Comparison of ENCODE assay signal across 24 cellular contexts in the genomic region with DNA sequence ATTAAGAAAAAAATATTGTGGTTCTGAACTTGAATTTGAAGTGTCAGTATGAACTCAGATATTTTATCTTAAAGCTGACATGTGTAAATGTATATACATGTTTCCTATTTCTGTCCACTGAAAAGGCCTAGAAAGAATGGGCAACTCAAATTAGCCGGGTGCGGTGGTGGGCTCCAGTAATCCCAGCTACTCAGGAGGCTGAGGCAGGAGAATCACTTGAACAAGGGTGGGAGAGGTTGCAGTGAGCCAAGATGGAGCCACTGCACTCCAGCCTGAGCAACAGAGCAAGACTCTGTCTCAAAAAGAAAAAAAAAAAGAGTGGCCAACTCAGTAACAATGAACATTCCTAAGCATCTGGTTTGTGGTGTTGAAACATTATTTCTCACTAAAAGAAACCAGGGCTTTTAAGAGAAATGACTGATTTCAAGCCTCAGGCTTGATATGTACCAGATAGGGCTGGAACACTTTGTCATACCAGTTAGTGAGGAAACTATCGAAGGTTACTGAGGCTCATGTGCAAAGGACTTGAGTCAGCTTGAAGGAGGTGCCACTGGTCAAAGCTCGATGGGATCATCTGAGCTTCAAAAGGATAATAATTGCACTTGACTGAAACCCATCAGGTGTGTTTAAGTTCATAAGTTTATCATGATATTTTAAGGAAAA. TPM values are rescaled to one million over a fixed set of nuclear protein-coding genes. Genes with fewer than 3 reads are reported as not detected.
DNase-seq lines count a peak whose midpoint lies in the region; ATAC-seq and TF ChIP-seq lines count a peak whose summit lies in the region.
"Had no signal": no experiment of that assay in that cellular context is flagged by ENCODE, and none has a peak within 500 bp of the region (broad histone marks: within the 10 kb centered on the region; RNA-seq: fewer than 3 reads in every experiment).

No MANE protein-coding gene starts in this region.

- intact Hi-C loops in naive thymus-derived CD4-positive, alpha-beta T cell (cut with micrococcal nuclease), result loop anchor here in 1 of 2 donors (5.0 kb wide), 2 partner anchors 253 to 498 kb away; no protein-coding TSS in a partner anchor

- peak; percentile 78 for ATAC-seq in activated naive CD8-positive, alpha-beta T cell treated with anti-CD3 and anti-CD28 coated beads, Interleukin-2, amount 50 U/mL, for 24 hours
- ATAC-seq in HG02763 (IDR thresholded peaks at IDR 0.05; ENCODE audit: unreplicated experiment), result no peak
- ATAC-seq in naive thymus-derived CD4-positive, alpha-beta T cell, result no peak
- no peak for ATAC-seq in HG03159 (IDR thresholded peaks at IDR 0.05; ENCODE audit: unreplicated experiment)
- ATAC-seq: gastroesophageal sphincter, left lobe of liver, Panc1, right cardiac atrium had no signal

- 75% methylated on average over 4 of the region's 4 CpGs for WGBS in hepatocyte (ENCODE audit: low lambda C conversion rate, missing lambda C conversion rate)
- WGBS in tibial nerve, 2 donors, result 94 to 95% methylated on average over 4 of the region's 4 CpGs

- peaks cover 14% of the 10 kb centered on the region for H3K36me3 Mint-ChIP-seq in activated naive CD8-positive, alpha-beta T cell treated with anti-CD3 and anti-CD28 coated beads, Interleukin-2, amount 50 U/mL, for 24 hours (ENCODE audit: low read depth)
- peaks cover 0 to 27% (median 15%) of the 10 kb centered on the region in 5 donors for H3K36me3 Mint-ChIP-seq in naive thymus-derived CD4-positive, alpha-beta T cell

- H3K36me3 ChIP-seq in hepatocyte (replicated peaks; ENCODE audit: insufficient read depth, low read depth), result no peaks in the 10 kb centered on the region
- H3K36me3 ChIP-seq in naive thymus-derived CD4-positive, alpha-beta T cell (ENCODE audit: control insufficient read depth in 2 of 3, insufficient read depth in 3 of 3, low read length in 3 of 3), result no peaks in the 10 kb centered on the region
- no peaks in the 10 kb centered on the region for H3K36me3 ChIP-seq in tibial nerve
- H3K36me3 ChIP-seq: gastroesophageal sphincter had no signal

- peaks cover 85% of the 10 kb centered on the region for H3K4me1 Mint-ChIP-seq in activated naive CD8-positive, alpha-beta T cell treated with anti-CD3 and anti-CD28 coated beads, Interleukin-2, amount 50 U/mL, for 24 hours
- peaks cover 9 to 67% (median 58%) of the 10 kb centered on the region in 7 donors for H3K4me1 Mint-ChIP-seq in naive thymus-derived CD4-positive, alpha-beta T cell

- TF ChIP-seq CTCF in hepatocyte (IDR thresholded peaks at IDR 0.05; ENCODE audit: poor library complexity) (no peak), tibial nerve (IDR thresholded peaks at IDR 0.05) (no peak)

- peaks cover 6% of the 10 kb centered on the region for H3K4me1 ChIP-seq in hepatocyte (ENCODE audit: insufficient read depth)
- peaks cover 7 to 22% of the 10 kb centered on the region in 2 donors for H3K4me1 ChIP-seq in naive thymus-derived CD4-positive, alpha-beta T cell (ENCODE audit: control insufficient read depth in 2 of 2, insufficient read depth in 2 of 2, low read length in 2 of 2)
- H3K4me1 ChIP-seq in tibial nerve, result no peaks in the 10 kb centered on the region
- H3K4me1 ChIP-seq: gastroesophageal sphincter had no signal

- no peaks in the 10 kb centered on the region for H3K9me3 Mint-ChIP-seq in activated naive CD8-positive, alpha-beta T cell treated with anti-CD3 and anti-CD28 coated beads, Interleukin-2, amount 50 U/mL, for 24 hours
- H3K9me3 Mint-ChIP-seq in naive thymus-derived CD4-positive, alpha-beta T cell, result peaks cover 0 to 3% (median 0%) of the 10 kb centered on the region in 11 donors

- DNase-seq in stimulated activated CD4-positive, alpha-beta T cell treated with anti-CD3 and anti-CD28 coated beads, Interleukin-4, amount 100 ng/mL, for 24 hours, result peak; percentile 19
- no peak for DNase-seq in stimulated activated CD4-positive, alpha-beta T cell treated with anti-CD3 and anti-CD28 coated beads, Interleukin-4, amount 100 ng/mL, for 4 hours
- DNase-seq in activated naive CD8-positive, alpha-beta T cell treated with anti-CD3 and anti-CD28 coated beads, Interleukin-2, amount 50 U/mL, for 24 hours, result no peak
- DNase-seq in hepatocyte (ENCODE audit: low spot score), result peak; percentile 27
- no peak for DNase-seq in naive thymus-derived CD4-positive, alpha-beta T cell
- no peak for DNase-seq in tibial nerve (ENCODE audit: low spot score in 2 of 2)
- DNase-seq: activated CD4-positive, alpha-beta T cell treated with anti-CD3 and anti-CD28 coated beads for 1 hour; anterior cingulate cortex; COR-L47; EL; H7; IMR-90; MM.1S; NCI-H1694 treated with DMSO at 0.1 percent for 48 hours; occipital lobe; right cardiac atrium; T1000 had no signal

- TF ChIP-seq POLR2A in tibial nerve (IDR thresholded peaks at IDR 0.05), result no peak

- POLR2A ChIA-PET in naive thymus-derived CD4-positive, alpha-beta T cell (lab: Charles Lee), result no interaction called here

- H3K27ac ChIP-seq in hepatocyte (peak overlapping the region; percentile 66), tibial nerve (no peak overlapping the region)
- H3K27ac ChIP-seq in naive thymus-derived CD4-positive, alpha-beta T cell (ENCODE audit: low read depth, low read length), result no peak overlapping the region
- H3K27ac ChIP-seq: coronary artery, gastroesophageal sphincter, SK-N-MC had no signal

- no peak overlapping the region for H3K4me3 Mint-ChIP-seq in activated naive CD8-positive, alpha-beta T cell treated with anti-CD3 and anti-CD28 coated beads, Interleukin-2, amount 50 U/mL, for 24 hours
- peak overlapping the region in 1 of 10 donors; percentile 37 for H3K4me3 Mint-ChIP-seq in naive thymus-derived CD4-positive, alpha-beta T cell

- H3K9me3 ChIP-seq in hepatocyte (ENCODE audit: low read depth) (no peaks in the 10 kb centered on the region), tibial nerve (no peaks in the 10 kb centered on the region)
- no peaks in the 10 kb centered on the region for H3K9me3 ChIP-seq in naive thymus-derived CD4-positive, alpha-beta T cell (ENCODE audit: control insufficient read depth in 2 of 3, low read length in 3 of 3)
- H3K9me3 ChIP-seq: gastroesophageal sphincter had no signal

- H3K9me2 ChIP-seq in hepatocyte (replicated peaks; ENCODE audit: insufficient read depth), result no peaks in the 10 kb centered on the region

- H3K79me2 ChIP-seq in hepatocyte, result no peaks in the 10 kb centered on the region

- peak overlapping the region; percentile 80 for H3K27ac Mint-ChIP-seq in activated naive CD8-positive, alpha-beta T cell treated with anti-CD3 and anti-CD28 coated beads, Interleukin-2, amount 50 U/mL, for 24 hours
- peak overlapping the region in 3 of 9 donors; percentile 1 to 83 (median 12) for H3K27ac Mint-ChIP-seq in naive thymus-derived CD4-positive, alpha-beta T cell

- H4K20me1 ChIP-seq in hepatocyte (ENCODE audit: insufficient read depth, poor library complexity, severe bottlenecking), result no peaks in the 10 kb centered on the region

- H3K27me3 ChIP-seq in hepatocyte, result no peaks in the 10 kb centered on the region
- no peaks in the 10 kb centered on the region for H3K27me3 ChIP-seq in naive thymus-derived CD4-positive, alpha-beta T cell (ENCODE audit: control insufficient read depth in 2 of 2, insufficient read depth in 2 of 2, low read length in 2 of 2)
- no peaks in the 10 kb centered on the region for H3K27me3 ChIP-seq in tibial nerve
- H3K27me3 ChIP-seq: gastroesophageal sphincter had no signal

- H3K27me3 Mint-ChIP-seq in activated naive CD8-positive, alpha-beta T cell treated with anti-CD3 and anti-CD28 coated beads, Interleukin-2, amount 50 U/mL, for 24 hours, result no peaks in the 10 kb centered on the region
- H3K27me3 Mint-ChIP-seq in naive thymus-derived CD4-positive, alpha-beta T cell, result no peaks in the 10 kb centered on the region

- H2AFZ ChIP-seq in hepatocyte, result no peak overlapping the region

- TF ChIP-seq EP300 in tibial nerve (IDR thresholded peaks at IDR 0.05), result no peak

- no peak overlapping the region for H3K4me2 ChIP-seq in hepatocyte

- H3K4me3 ChIP-seq in hepatocyte (no peak overlapping the region), tibial nerve (no peak overlapping the region)
- no peak overlapping the region for H3K4me3 ChIP-seq in naive thymus-derived CD4-positive, alpha-beta T cell (ENCODE audit: low read length)
- H3K4me3 ChIP-seq: coronary artery, gastroesophageal sphincter, SK-N-MC had no signal

- CTCF ChIA-PET in naive thymus-derived CD4-positive, alpha-beta T cell (lab: Charles Lee), result interaction anchor here (0.6 to 4.4 kb wide), 3 partner anchors 498 to 591 kb away, joined by 3 to 24 read pairs (median 3); no protein-coding TSS in a partner anchor

RNA-seq across cellular contexts. Expression of a gene that starts 40.5 kb away (rescaled TPM):
- total RNA-seq in hepatocyte (2.4 and 5.4 TPM in 2 replicates), tibial nerve (10 to 100 TPM in 2 of 4 donors, 1 to 10 TPM in 2; 7.5 to 17.8 (median 9.1) TPM)
- polyA plus RNA-seq in hepatocyte, result 3.9 and 4.8 TPM in 2 replicates
- total RNA-seq in naive thymus-derived CD4-positive, alpha-beta T cell, result 100 to 1,000 TPM in 1 of 5 experiments, 10 to 100 TPM in 2, 1 to 10 TPM in 2; 6.3 to 127 (median 22.1) TPM
- polyA plus RNA-seq in naive thymus-derived CD4-positive, alpha-beta T cell, result 10 to 100 TPM; 13.9 to 15.5 TPM
- total RNA-seq: IMR-90 had no signal
- polyA plus RNA-seq: IMR-90 had no signal

Comparison
In these comparisons a context has a peak if more than half of its experiments do, and no peak if none do; other contexts are left out.
1. DNase-seq: peak in stimulated activated CD4-positive, alpha-beta T cell treated with anti-CD3 and anti-CD28 coated beads, Interleukin-4, amount 100 ng/mL, for 24 hours (single experiment) and hepatocyte (single experiment); none in stimulated activated CD4-positive, alpha-beta T cell treated with anti-CD3 and anti-CD28 coated beads, Interleukin-4, amount 100 ng/mL, for 4 hours (0 of 2), activated naive CD8-positive, alpha-beta T cell treated with anti-CD3 and anti-CD28 coated beads, Interleukin-2, amount 50 U/mL, for 24 hours (single experiment), naive thymus-derived CD4-positive, alpha-beta T cell (0 of 9) and tibial nerve (0 of 2).